ENCODE assay signal across 1 cellular context in the genomic region with DNA sequence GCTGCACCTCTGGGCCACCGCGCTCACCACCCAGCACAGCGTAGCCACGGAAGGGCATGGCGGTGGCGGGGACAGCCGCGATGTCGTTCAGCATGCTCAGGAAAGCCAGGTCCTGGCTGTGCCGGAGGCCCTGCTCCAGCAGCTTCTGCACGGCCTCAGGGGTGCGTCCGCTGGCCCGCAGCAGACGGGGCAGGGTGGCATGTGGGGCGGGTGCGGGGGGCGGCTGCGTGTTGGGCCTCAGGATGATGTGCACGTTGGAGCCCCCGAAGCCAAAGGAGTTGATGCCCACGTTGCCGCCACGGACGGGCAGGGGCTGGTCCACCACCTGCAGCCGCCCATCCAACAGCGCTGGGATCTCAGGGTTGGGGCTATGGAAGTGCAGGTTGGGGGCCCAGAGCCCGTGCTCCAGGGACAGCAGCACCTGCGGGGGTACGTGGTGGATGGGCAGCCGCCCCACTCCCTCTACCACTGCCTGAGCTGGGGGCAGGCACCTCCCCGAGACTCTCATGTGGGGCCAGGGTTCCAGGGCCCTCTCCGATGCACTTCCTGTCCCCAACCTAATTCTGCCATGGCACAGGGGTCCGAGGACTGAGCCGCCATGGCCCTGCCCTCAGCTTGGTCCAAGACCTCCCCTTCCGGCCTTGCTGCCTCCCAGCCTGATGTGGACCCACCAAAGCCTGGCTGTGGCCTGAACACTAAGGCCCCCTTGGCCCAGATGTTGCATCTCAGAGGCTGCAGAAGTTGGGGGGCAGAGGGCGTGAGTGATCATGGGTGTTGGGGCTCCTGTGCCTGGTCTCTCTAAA.
TF ChIP-seq lines count a peak whose summit lies in the region.

No MANE protein-coding gene starts in this region.

TF ChIP-seq in HepG2, 621 proteins besides CTCF, POLR2A, EP300 and RAD21 (continued from another document and continues in another):
- TF ChIP-seq ZNF749 (CRISPR knock-in tag; IDR thresholded peaks at IDR 0.05; ENCODE audit: borderline replicate concordance) (0 out of 2 replicates have a peak, but pooled peaks have one; percentile 32), KLF15 (CRISPR knock-in tag; IDR thresholded peaks at IDR 0.05; ENCODE audit: borderline replicate concordance) (no peak), AGO2 (optimal IDR thresholded peaks at IDR 0.05; ENCODE audit: low read depth, low read length) (peak; percentile 93), RFX1 (IDR thresholded peaks at IDR 0.05) (no peak), FOSL2 (CRISPR knock-in tag; IDR thresholded peaks at IDR 0.05) (no peak), CSRNP1 (CRISPR knock-in tag; IDR thresholded peaks at IDR 0.05) (peak; percentile 41; the same call in 1 of the 2 replicates), TBX2 (CRISPR knock-in tag; IDR thresholded peaks at IDR 0.05; ENCODE audit: borderline replicate concordance) (no peak; the same call in 1 of the 2 replicates), ZMYM2 (CRISPR knock-in tag; IDR thresholded peaks at IDR 0.05) (no peak), ZNF460 (CRISPR knock-in tag; IDR thresholded peaks at IDR 0.05; ENCODE audit: borderline replicate concordance) (no peak), SOX6 (IDR thresholded peaks at IDR 0.05) (no peak), SOX6 (CRISPR knock-in tag; IDR thresholded peaks at IDR 0.05) (no peak), SMYD3 (CRISPR knock-in tag; IDR thresholded peaks at IDR 0.05) (no peak), HIC2 (CRISPR knock-in tag; IDR thresholded peaks at IDR 0.05; ENCODE audit: low read depth) (0 out of 2 replicates have a peak, but pooled peaks have one; percentile 15), MTA1 (CRISPR knock-in tag; IDR thresholded peaks at IDR 0.05; ENCODE audit: borderline replicate concordance) (peak; percentile 6; the same call in 1 of the 2 replicates), AFF4 (CRISPR knock-in tag; IDR thresholded peaks at IDR 0.05) (no peak), MAZ (IDR thresholded peaks at IDR 0.05; ENCODE audit: borderline replicate concordance, low read depth, low read length) (no peak), MAZ (CRISPR knock-in tag; IDR thresholded peaks at IDR 0.05; ENCODE audit: low read depth) (0 out of 2 replicates have a peak, but pooled peaks have one; percentile 31), ZBTB34 (CRISPR knock-in tag; IDR thresholded peaks at IDR 0.05) (0 out of 2 replicates have a peak, but pooled peaks have one; percentile 33), RXRA (CRISPR knock-in tag; IDR thresholded peaks at IDR 0.05) (no peak), MIXL1 (CRISPR knock-in tag; IDR thresholded peaks at IDR 0.05) (no peak), ZNF646 (CRISPR knock-in tag; IDR thresholded peaks at IDR 0.05) (no peak), TMF1 (CRISPR knock-in tag; IDR thresholded peaks at IDR 0.05; ENCODE audit: low read depth) (peak; percentile 54; the same call in 1 of the 2 replicates), IRF2 (CRISPR knock-in tag; IDR thresholded peaks at IDR 0.05) (no peak)
- TF ChIP-seq, protein P1, sequence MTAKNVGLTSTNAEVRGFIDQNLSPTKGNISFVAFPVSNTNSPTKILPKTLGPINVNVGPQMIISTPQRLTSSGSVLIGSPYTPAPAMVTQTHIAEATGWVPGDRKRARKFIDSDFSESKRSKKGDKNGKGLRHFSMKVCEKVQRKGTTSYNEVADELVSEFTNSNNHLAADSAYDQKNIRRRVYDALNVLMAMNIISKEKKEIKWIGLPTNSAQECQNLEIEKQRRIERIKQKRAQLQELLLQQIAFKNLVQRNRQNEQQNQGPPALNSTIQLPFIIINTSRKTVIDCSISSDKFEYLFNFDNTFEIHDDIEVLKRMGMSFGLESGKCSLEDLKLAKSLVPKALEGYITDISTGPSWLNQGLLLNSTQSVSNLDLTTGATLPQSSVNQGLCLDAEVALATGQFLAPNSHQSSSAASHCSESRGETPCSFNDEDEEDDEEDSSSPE (CRISPR knock-in tag; IDR thresholded peaks at IDR 0.05): no peak
- TF ChIP-seq, protein P2, sequence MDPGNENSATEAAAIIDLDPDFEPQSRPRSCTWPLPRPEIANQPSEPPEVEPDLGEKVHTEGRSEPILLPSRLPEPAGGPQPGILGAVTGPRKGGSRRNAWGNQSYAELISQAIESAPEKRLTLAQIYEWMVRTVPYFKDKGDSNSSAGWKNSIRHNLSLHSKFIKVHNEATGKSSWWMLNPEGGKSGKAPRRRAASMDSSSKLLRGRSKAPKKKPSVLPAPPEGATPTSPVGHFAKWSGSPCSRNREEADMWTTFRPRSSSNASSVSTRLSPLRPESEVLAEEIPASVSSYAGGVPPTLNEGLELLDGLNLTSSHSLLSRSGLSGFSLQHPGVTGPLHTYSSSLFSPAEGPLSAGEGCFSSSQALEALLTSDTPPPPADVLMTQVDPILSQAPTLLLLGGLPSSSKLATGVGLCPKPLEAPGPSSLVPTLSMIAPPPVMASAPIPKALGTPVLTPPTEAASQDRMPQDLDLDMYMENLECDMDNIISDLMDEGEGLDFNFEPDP (CRISPR knock-in tag; conservative IDR thresholded peaks at IDR 0.05): no peak
- TF ChIP-seq, protein P3, sequence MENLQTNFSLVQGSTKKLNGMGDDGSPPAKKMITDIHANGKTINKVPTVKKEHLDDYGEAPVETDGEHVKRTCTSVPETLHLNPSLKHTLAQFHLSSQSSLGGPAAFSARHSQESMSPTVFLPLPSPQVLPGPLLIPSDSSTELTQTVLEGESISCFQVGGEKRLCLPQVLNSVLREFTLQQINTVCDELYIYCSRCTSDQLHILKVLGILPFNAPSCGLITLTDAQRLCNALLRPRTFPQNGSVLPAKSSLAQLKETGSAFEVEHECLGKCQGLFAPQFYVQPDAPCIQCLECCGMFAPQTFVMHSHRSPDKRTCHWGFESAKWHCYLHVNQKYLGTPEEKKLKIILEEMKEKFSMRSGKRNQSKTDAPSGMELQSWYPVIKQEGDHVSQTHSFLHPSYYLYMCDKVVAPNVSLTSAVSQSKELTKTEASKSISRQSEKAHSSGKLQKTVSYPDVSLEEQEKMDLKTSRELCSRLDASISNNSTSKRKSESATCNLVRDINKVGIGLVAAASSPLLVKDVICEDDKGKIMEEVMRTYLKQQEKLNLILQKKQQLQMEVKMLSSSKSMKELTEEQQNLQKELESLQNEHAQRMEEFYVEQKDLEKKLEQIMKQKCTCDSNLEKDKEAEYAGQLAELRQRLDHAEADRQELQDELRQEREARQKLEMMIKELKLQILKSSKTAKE (CRISPR knock-in tag; IDR thresholded peaks at IDR 0.05; ENCODE audit: borderline replicate concordance): no peak
